In genomic region chr15:63476229-63476632, GRCh38 we compare ENCODE assay signal across 11 cellular contexts. TPM values are rescaled to one million over a fixed set of nuclear protein-coding genes. Genes with fewer than 3 reads are reported as not detected.
DNase-seq lines count a peak whose midpoint lies in the region; FAIRE-seq and TF ChIP-seq lines count a peak whose summit lies in the region.
"Had no signal": no experiment of that assay in that cellular context is flagged by ENCODE, and none has a peak within 500 bp of the region (broad histone marks: within the 10 kb centered on the region; RNA-seq: fewer than 3 reads in every experiment).

No MANE protein-coding gene starts in this region.

- H3K27ac Mint-ChIP-seq in HFFc6 (peak overlapping the region; percentile 94), astrocyte (ENCODE audit: unreplicated experiment) (peak overlapping the region; percentile 70)
- H3K27ac Mint-ChIP-seq: activated T-helper 2 cell treated with anti-CD3 and anti-CD28 coated beads, Interferon-gamma antibody, Interleukin-2, Interleukin-4, amounts not matched to agents 10 μg/mL and 5 μg/mL and 100 μg/mL, durations not matched to agents 14 hours and 24 hours and 36 hours had no signal

- H3K4me3 Mint-ChIP-seq in HFFc6 (peak overlapping the region; percentile 41), astrocyte (ENCODE audit: unreplicated experiment) (no peak overlapping the region)

- TF ChIP-seq CTCF in AG04450 (IDR thresholded peaks at IDR 0.05; ENCODE audit: low read depth, low read length): no peak
- TF ChIP-seq CTCF in HFFc6 (IDR thresholded peaks at IDR 0.05): no peak
- TF ChIP-seq CTCF in astrocyte (IDR thresholded peaks at IDR 0.05; ENCODE audit: insufficient read depth, low read depth, low read length): no peak

- H3K9ac ChIP-seq in astrocyte (ENCODE audit: low read length): peak overlapping the region; percentile 59

- peaks cover 67% of the 10 kb centered on the region for H3K4me1 Mint-ChIP-seq in HFFc6 (ENCODE audit: low read depth)
- H3K4me1 Mint-ChIP-seq in astrocyte (ENCODE audit: low read depth, unreplicated experiment): peaks cover 50% of the 10 kb centered on the region

- DNase-seq in AG04450 (ENCODE audit: low read depth, low spot score): peak; percentile 95
- peak; percentile 97 for DNase-seq in HFFc6
- DNase-seq in astrocyte (ENCODE audit: low read depth): peak; percentile 99
- DNase-seq in lung microvascular endothelial cell (ENCODE audit: low read depth in 2 of 2): peak; percentile 44 to 90
- no peak for DNase-seq in activated CD4-positive, CD25-positive, alpha-beta regulatory T cell (lab: John Stamatoyannopoulos, UW)
- no peak for DNase-seq in central memory CD4-positive, alpha-beta T cell
- no peak for DNase-seq in midbrain (lab: John Stamatoyannopoulos, UW)
- no peak for DNase-seq in NCI-H2196 treated with DMSO at 0.1 percent for 48 hours (lab: John Stamatoyannopoulos, UW; ENCODE audit: unreplicated experiment)
- DNase-seq: NCI-H774 had no signal

- H3K9me3 ChIP-seq in AG04450 (ENCODE audit: control insufficient read depth, insufficient read depth, low read length): no peaks in the 10 kb centered on the region
- no peaks in the 10 kb centered on the region for H3K9me3 ChIP-seq in astrocyte (ENCODE audit: insufficient read depth, low read depth, low read length)

- H3K27me3 ChIP-seq in AG04450 (ENCODE audit: control insufficient read depth, insufficient read depth, low read length) (no peaks in the 10 kb centered on the region), astrocyte (ENCODE audit: insufficient read depth, low read length) (no peaks in the 10 kb centered on the region)

- no peaks in the 10 kb centered on the region for H4K20me1 ChIP-seq in astrocyte (ENCODE audit: insufficient read depth, low read length)

- H3K36me3 ChIP-seq in astrocyte (ENCODE audit: insufficient read depth, low read length): no peaks in the 10 kb centered on the region

- H2AFZ ChIP-seq in astrocyte (ENCODE audit: low read depth, low read length): peak overlapping the region; percentile 44

- CTCF ChIA-PET in AG04450 (lab: Charles Lee): interaction anchor here (0.9 to 2.0 kb wide), 4 partner anchors 9 to 25 kb away, joined by 3 to 8 read pairs (median 6); no protein-coding TSS in a partner anchor

- peaks cover 41% of the 10 kb centered on the region for H3K4me1 ChIP-seq in astrocyte (ENCODE audit: insufficient read depth, low read length)

- H3K79me2 ChIP-seq in astrocyte (ENCODE audit: insufficient read depth, low read length): no peaks in the 10 kb centered on the region

- H3K4me3 ChIP-seq in AG04450 (ENCODE audit: low read depth, low read length) (no peak overlapping the region), astrocyte (ENCODE audit: insufficient read depth, low read depth, low read length) (no peak overlapping the region)

- H3K27ac ChIP-seq in AG04450 (ENCODE audit: low read depth, low read length) (peak overlapping the region; percentile 68), astrocyte (ENCODE audit: low read depth, low read length) (peak overlapping the region; percentile 73)

- H3K36me3 Mint-ChIP-seq in HFFc6 (ENCODE audit: low read depth): no peaks in the 10 kb centered on the region
- H3K36me3 Mint-ChIP-seq in astrocyte (ENCODE audit: low read depth, unreplicated experiment): peaks cover 2% of the 10 kb centered on the region

- H3K4me2 ChIP-seq in astrocyte (ENCODE audit: low read length): peak overlapping the region; percentile 49

- FAIRE-seq in astrocyte (lab: Jason Lieb, UNC): no peak
- FAIRE-seq: islet of Langerhans had no signal

- peaks cover 1% of the 10 kb centered on the region for H3K27me3 Mint-ChIP-seq in HFFc6 (ENCODE audit: insufficient read depth)
- peaks cover under 1% of the 10 kb centered on the region for H3K27me3 Mint-ChIP-seq in astrocyte (ENCODE audit: low read depth, unreplicated experiment)

- H3K9me3 Mint-ChIP-seq in HFFc6: no peaks in the 10 kb centered on the region
- H3K9me3 Mint-ChIP-seq in astrocyte (ENCODE audit: unreplicated experiment): no peaks in the 10 kb centered on the region
- H3K9me3 Mint-ChIP-seq: activated T-helper 2 cell treated with anti-CD3 and anti-CD28 coated beads, Interferon-gamma antibody, Interleukin-2, Interleukin-4, amounts not matched to agents 10 μg/mL and 5 μg/mL and 100 μg/mL, durations not matched to agents 14 hours and 24 hours and 36 hours had no signal

- POLR2A ChIA-PET in AG04450 (lab: Yijun Ruan, JAX): interaction anchor here (1.9 kb wide), 1 partner anchor 28 kb away, joined by 11 read pairs; the partner anchor contains the start of gene USP3

RNA-seq across cellular contexts. Expression of gene USP3, which starts 28.2 kb away (rescaled TPM):
- 24.0 and 30.7 TPM in 2 replicates for polyA plus RNA-seq in AG04450 (2011; rRNA removed)
- polyA minus RNA-seq in AG04450 (2011; rRNA and poly(A)+ RNA removed): 38.2 and 45.0 TPM in 2 replicates
- 10 to 100 TPM; 16.8 to 26.2 (median 23.1) TPM for total RNA-seq in HFFc6 (2021; fragmentation: NEBNext Ultra II Directional; extraction: Animal tissue kit (Norgen Biotek cat#: 25700))
- total RNA-seq in astrocyte: 38.1 and 40.1 TPM in 2 replicates
- 25.3 and 30.0 TPM in 2 replicates for total RNA-seq in lung microvascular endothelial cell

Comparison
In these comparisons a context has a peak if more than half of its experiments do, and no peak if none do; other contexts are left out.
1. DNase-seq: peak in AG04450 (single experiment), HFFc6 (single experiment), astrocyte (single experiment) and lung microvascular endothelial cell (2 of 2); none in activated CD4-positive, CD25-positive, alpha-beta regulatory T cell (0 of 4), central memory CD4-positive, alpha-beta T cell (single experiment), midbrain (single experiment) and NCI-H2196 treated with DMSO at 0.1 percent for 48 hours (single experiment).